ENCODE assay signal across 9 cellular contexts in the genomic region with DNA sequence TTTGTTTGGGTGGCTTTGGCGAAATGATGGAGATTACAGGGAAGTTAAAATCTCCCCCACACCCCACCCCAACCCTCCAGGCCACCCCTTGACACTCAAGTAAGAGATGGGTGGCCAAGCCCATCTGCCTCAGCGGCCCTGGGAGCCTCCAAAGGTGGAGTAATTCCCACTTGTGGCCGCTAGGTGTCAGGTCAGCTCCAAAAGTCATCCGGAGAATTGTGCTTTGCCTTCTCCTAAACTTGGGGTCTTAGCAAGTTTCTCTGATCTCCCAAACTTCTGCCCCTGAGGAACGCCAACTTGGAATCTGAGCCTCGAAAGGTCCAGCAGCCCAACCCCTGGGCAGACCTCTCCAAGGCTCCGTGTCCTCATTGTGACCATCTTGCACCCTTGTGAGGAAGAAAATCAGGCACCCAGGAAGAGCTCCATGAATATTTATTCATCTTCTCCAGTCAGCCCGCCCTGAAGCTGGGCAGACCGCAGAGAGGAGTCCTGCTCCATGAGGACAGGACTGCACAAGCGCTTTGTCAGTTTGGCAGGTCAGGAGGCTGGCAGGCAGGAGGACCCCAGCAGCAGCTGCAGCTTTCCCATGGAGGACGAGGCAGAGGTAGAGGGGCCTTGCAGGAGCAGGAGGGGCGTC. TPM values are rescaled to one million over a fixed set of nuclear protein-coding genes. Genes with fewer than 3 reads are reported as not detected.
A peak's percentile ranks its signal among the peaks of the same experiment; 100 is the strongest.
DNase-seq lines count a peak whose midpoint lies in the region; ATAC-seq and TF ChIP-seq lines count a peak whose summit lies in the region.
"Had no signal": no experiment of that assay in that cellular context is flagged by ENCODE, and none has a peak within 500 bp of the region (broad histone marks: within the 10 kb centered on the region; RNA-seq: fewer than 3 reads in every experiment).

No MANE protein-coding gene starts in this region.

- peak; percentile 35 to 62 for ATAC-seq in activated CD4-positive, CD25-positive, alpha-beta regulatory T cell treated with anti-CD3 and anti-CD28 coated beads, Interleukin-2, amount 50 U/mL, for 24 hours
- ATAC-seq in GM19035 (IDR thresholded peaks at IDR 0.05; ENCODE audit: unreplicated experiment), result no peak

- H3K9ac ChIP-seq in liver (ENCODE audit: low read depth in 1 of 2, low read length in 2 of 2), result no peak overlapping the region
- H3K9ac ChIP-seq: BLaER1 had no signal

- whole genome bisulfite sequencing in liver, result 24% methylated on average over 12 of the region's 12 CpGs

- peak; percentile 56 to 79 (median 76) for DNase-seq in NCI-H1417 (lab: John Stamatoyannopoulos, UW)
- no peak for DNase-seq in NCI-H1417 treated with DMSO at 0.1 percent for 48 hours (lab: John Stamatoyannopoulos, UW)
- peak; percentile 38 for DNase-seq in NCI-H1105 treated with DMSO at 0.1 percent for 48 hours (lab: John Stamatoyannopoulos, UW)
- peak; percentile 52 for DNase-seq in central memory CD4-positive, alpha-beta T cell
- DNase-seq in stimulated activated CD8-positive, alpha-beta memory T cell treated with anti-CD3 and anti-CD28 coated beads, Interleukin-12 subunit alpha, Interleukin-12 subunit beta, amount 100 ng/mL, for 1 hour (ENCODE audit: low read depth), result peak; percentile 49

- TF ChIP-seq RAD21 in liver (IDR thresholded peaks at IDR 0.05), result peak; percentile 78 to 90

- no peaks in the 10 kb centered on the region for H3K36me3 ChIP-seq in liver (ENCODE audit: control insufficient read depth in 4 of 4, insufficient read depth in 3 of 4, low read depth in 1 of 4, low read length in 3 of 4)
- H3K36me3 ChIP-seq: BLaER1 had no signal

- no peak overlapping the region for H3K27ac ChIP-seq in liver (ENCODE audit: low read depth in 1 of 2, low read length in 2 of 2)
- H3K27ac ChIP-seq: BLaER1 had no signal

- TF ChIP-seq CTCF in liver (IDR thresholded peaks at IDR 0.05; ENCODE audit: low read depth, low read length, missing input control), result peak; percentile 93

- no peak overlapping the region for H3K4me3 ChIP-seq in liver (ENCODE audit: low read depth in 1 of 3, low read length in 3 of 3)
- H3K4me3 ChIP-seq: BLaER1 had no signal

- H3K4me1 ChIP-seq in liver (ENCODE audit: control insufficient read depth in 4 of 4, insufficient read depth in 4 of 4, low read length in 3 of 4), result peaks cover 0 to under 1% (median 0%) of the 10 kb centered on the region in 4 donors

- no peaks in the 10 kb centered on the region for H3K27me3 ChIP-seq in liver (ENCODE audit: control insufficient read depth in 4 of 4, insufficient read depth in 4 of 4, low read length in 3 of 4)
- H3K27me3 ChIP-seq: BLaER1 had no signal

- H3K9me3 ChIP-seq in liver (ENCODE audit: control insufficient read depth in 4 of 4, low read length in 3 of 4), result no peaks in the 10 kb centered on the region

TF ChIP-seq in liver, 16 proteins besides CTCF, POLR2A, EP300 and RAD21:
- TF ChIP-seq GABPA (IDR thresholded peaks at IDR 0.05 in 1 of 2, conservative IDR thresholded peaks at IDR 0.05 in 1 of 2) (no peak), HNF4A (conservative IDR thresholded peaks at IDR 0.05) (no peak), JUND (IDR thresholded peaks at IDR 0.05) (no peak), FOXA1 (IDR thresholded peaks at IDR 0.05) (no peak)
- TF ChIP-seq, protein P1, sequence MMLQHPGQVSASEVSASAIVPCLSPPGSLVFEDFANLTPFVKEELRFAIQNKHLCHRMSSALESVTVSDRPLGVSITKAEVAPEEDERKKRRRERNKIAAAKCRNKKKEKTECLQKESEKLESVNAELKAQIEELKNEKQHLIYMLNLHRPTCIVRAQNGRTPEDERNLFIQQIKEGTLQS (IDR thresholded peaks at IDR 0.05), result no peak
- TF ChIP-seq, protein P2, sequence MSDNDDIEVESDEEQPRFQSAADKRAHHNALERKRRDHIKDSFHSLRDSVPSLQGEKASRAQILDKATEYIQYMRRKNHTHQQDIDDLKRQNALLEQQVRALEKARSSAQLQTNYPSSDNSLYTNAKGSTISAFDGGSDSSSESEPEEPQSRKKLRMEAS (IDR thresholded peaks at IDR 0.05), result no peak
- TF ChIP-seq, protein P3, sequence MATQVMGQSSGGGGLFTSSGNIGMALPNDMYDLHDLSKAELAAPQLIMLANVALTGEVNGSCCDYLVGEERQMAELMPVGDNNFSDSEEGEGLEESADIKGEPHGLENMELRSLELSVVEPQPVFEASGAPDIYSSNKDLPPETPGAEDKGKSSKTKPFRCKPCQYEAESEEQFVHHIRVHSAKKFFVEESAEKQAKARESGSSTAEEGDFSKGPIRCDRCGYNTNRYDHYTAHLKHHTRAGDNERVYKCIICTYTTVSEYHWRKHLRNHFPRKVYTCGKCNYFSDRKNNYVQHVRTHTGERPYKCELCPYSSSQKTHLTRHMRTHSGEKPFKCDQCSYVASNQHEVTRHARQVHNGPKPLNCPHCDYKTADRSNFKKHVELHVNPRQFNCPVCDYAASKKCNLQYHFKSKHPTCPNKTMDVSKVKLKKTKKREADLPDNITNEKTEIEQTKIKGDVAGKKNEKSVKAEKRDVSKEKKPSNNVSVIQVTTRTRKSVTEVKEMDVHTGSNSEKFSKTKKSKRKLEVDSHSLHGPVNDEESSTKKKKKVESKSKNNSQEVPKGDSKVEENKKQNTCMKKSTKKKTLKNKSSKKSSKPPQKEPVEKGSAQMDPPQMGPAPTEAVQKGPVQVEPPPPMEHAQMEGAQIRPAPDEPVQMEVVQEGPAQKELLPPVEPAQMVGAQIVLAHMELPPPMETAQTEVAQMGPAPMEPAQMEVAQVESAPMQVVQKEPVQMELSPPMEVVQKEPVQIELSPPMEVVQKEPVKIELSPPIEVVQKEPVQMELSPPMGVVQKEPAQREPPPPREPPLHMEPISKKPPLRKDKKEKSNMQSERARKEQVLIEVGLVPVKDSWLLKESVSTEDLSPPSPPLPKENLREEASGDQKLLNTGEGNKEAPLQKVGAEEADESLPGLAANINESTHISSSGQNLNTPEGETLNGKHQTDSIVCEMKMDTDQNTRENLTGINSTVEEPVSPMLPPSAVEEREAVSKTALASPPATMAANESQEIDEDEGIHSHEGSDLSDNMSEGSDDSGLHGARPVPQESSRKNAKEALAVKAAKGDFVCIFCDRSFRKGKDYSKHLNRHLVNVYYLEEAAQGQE (IDR thresholded peaks at IDR 0.05), result no peak

RNA-seq across cellular contexts. Expression of a gene that starts 46.7 kb away (rescaled TPM):
- total RNA-seq in liver, result not detected
- polyA plus RNA-seq in liver, result not detected
